ENCODE assay signal across 9 cellular contexts in genomic region chr9:76395381-76395780, GRCh38. TPM values are rescaled to one million over a fixed set of nuclear protein-coding genes. Genes with fewer than 3 reads are reported as not detected.
DNase-seq lines count a peak whose midpoint lies in the region; ATAC-seq, FAIRE-seq and TF ChIP-seq lines count a peak whose summit lies in the region.
"Had no signal": no experiment of that assay in that cellular context is flagged by ENCODE, and none has a peak within 500 bp of the region (broad histone marks: within the 10 kb centered on the region; RNA-seq: fewer than 3 reads in every experiment).

No MANE protein-coding gene starts in this region.

- H3K4me3 ChIP-seq in HepG2 (replicated peaks in 1 of 3; ENCODE audit: insufficient read depth in 1 of 3, low read depth in 2 of 3, low read length in 3 of 3) (peak overlapping the region; percentile 60 to 74 (median 70)), thoracic aorta (peak overlapping the region; percentile 98)

- TF ChIP-seq CTCF in activated CD8-positive, alpha-beta T cell treated with anti-CD3 and anti-CD28 coated beads for 36 hours (IDR thresholded peaks at IDR 0.05) = no peak
- TF ChIP-seq CTCF in HepG2 (CRISPR knock-in tag; IDR thresholded peaks at IDR 0.05) (no peak), thoracic aorta (IDR thresholded peaks at IDR 0.05) (no peak)

- H3K36me3 ChIP-seq in HepG2 (replicated peaks in 1 of 2; ENCODE audit: control insufficient read depth in 1 of 2, insufficient read depth in 2 of 2, low read length in 2 of 2) (no peaks in the 10 kb centered on the region), thoracic aorta (no peaks in the 10 kb centered on the region)

- H4K20me1 ChIP-seq in HepG2 (ENCODE audit: insufficient read depth, low read length) = no peaks in the 10 kb centered on the region

- peaks cover 2% of the 10 kb centered on the region for H3K9me3 Mint-ChIP-seq in activated CD4-positive, alpha-beta T cell treated with anti-CD3 and anti-CD28 coated beads, Interleukin-2, amount 10 ng/mL, durations not matched to agents 7 days and 5 days
- peaks cover 7% of the 10 kb centered on the region for H3K9me3 Mint-ChIP-seq in activated CD8-positive, alpha-beta T cell treated with anti-CD3 and anti-CD28 coated beads for 36 hours

- peaks cover 22% of the 10 kb centered on the region for H3K36me3 Mint-ChIP-seq in activated CD4-positive, alpha-beta T cell treated with anti-CD3 and anti-CD28 coated beads, Interleukin-2, amount 10 ng/mL, durations not matched to agents 7 days and 5 days (ENCODE audit: low read depth)
- H3K36me3 Mint-ChIP-seq in activated CD8-positive, alpha-beta T cell treated with anti-CD3 and anti-CD28 coated beads for 36 hours (ENCODE audit: low read depth) = peaks cover 23% of the 10 kb centered on the region

- DNase-seq in activated CD4-positive, alpha-beta T cell treated with anti-CD3 and anti-CD28 coated beads, Interleukin-2, amount 10 ng/mL, durations not matched to agents 7 days and 5 days = no peak
- no peak for DNase-seq in activated CD4-positive, alpha-beta T cell treated with anti-CD3 and anti-CD28 coated beads for 48 hours
- no peak for DNase-seq in activated CD8-positive, alpha-beta T cell treated with anti-CD3 and anti-CD28 coated beads for 36 hours
- DNase-seq in HepG2 (ENCODE audit: low spot score) (no peak), thoracic aorta (ENCODE audit: low spot score) (no peak), hypothalamus (lab: John Stamatoyannopoulos, UW) (no peak), COLO668 (lab: John Stamatoyannopoulos, UW; ENCODE audit: unreplicated experiment) (no peak)
- no peak for DNase-seq in stimulated activated CD4-positive, alpha-beta T cell treated with anti-CD3 and anti-CD28 coated beads, Interleukin-4, amount 100 ng/mL, for 24 hours
- DNase-seq: amniotic stem cell had no signal

- in situ Hi-C loops in HepG2 (cut with HindIII; ENCODE audit: extremely low pct_ligation_motif_present, low pct_unique_long_range_greater_than_20kb) = no loop called here

- no peak for TF ChIP-seq EP300 in HepG2 (IDR thresholded peaks at IDR 0.05; ENCODE audit: low read depth in 2 of 2, low read length in 2 of 2)
- TF ChIP-seq EP300 in HepG2 (CRISPR knock-in tag; IDR thresholded peaks at IDR 0.05; ENCODE audit: borderline replicate concordance) = no peak

- no peaks in the 10 kb centered on the region for H3K27me3 Mint-ChIP-seq in activated CD4-positive, alpha-beta T cell treated with anti-CD3 and anti-CD28 coated beads, Interleukin-2, amount 10 ng/mL, durations not matched to agents 7 days and 5 days
- H3K27me3 Mint-ChIP-seq in activated CD8-positive, alpha-beta T cell treated with anti-CD3 and anti-CD28 coated beads for 36 hours = no peaks in the 10 kb centered on the region

- peaks cover 39% of the 10 kb centered on the region for H3K4me1 Mint-ChIP-seq in activated CD4-positive, alpha-beta T cell treated with anti-CD3 and anti-CD28 coated beads, Interleukin-2, amount 10 ng/mL, durations not matched to agents 7 days and 5 days
- H3K4me1 Mint-ChIP-seq in activated CD8-positive, alpha-beta T cell treated with anti-CD3 and anti-CD28 coated beads for 36 hours (ENCODE audit: low read depth) = peaks cover 30% of the 10 kb centered on the region

- H3K27ac Mint-ChIP-seq in activated CD4-positive, alpha-beta T cell treated with anti-CD3 and anti-CD28 coated beads, Interleukin-2, amount 10 ng/mL, durations not matched to agents 7 days and 5 days = peak overlapping the region; percentile 78
- peak overlapping the region; percentile 59 for H3K27ac Mint-ChIP-seq in activated CD8-positive, alpha-beta T cell treated with anti-CD3 and anti-CD28 coated beads for 36 hours

- H3K4me3 Mint-ChIP-seq in activated CD4-positive, alpha-beta T cell treated with anti-CD3 and anti-CD28 coated beads, Interleukin-2, amount 10 ng/mL, durations not matched to agents 7 days and 5 days = peak overlapping the region; percentile 65
- H3K4me3 Mint-ChIP-seq in activated CD8-positive, alpha-beta T cell treated with anti-CD3 and anti-CD28 coated beads for 36 hours = peak overlapping the region; percentile 85

- H2AFZ ChIP-seq in HepG2 (ENCODE audit: low read length) = peak overlapping the region; percentile 46

- 36% methylated on average over 10 of the region's 10 CpGs for WGBS in HepG2 (ENCODE audit: low lambda C conversion rate)

- POLR2A ChIA-PET in activated CD4-positive, alpha-beta T cell treated with anti-CD3 and anti-CD28 coated beads, Interleukin-2, amount 10 ng/mL, durations not matched to agents 7 days and 5 days (lab: Charles Lee) = interaction anchor here (1.1 kb wide), 1 partner anchor 265 kb away, joined by 3 read pairs; no protein-coding TSS in a partner anchor
- POLR2A ChIA-PET in activated CD8-positive, alpha-beta T cell treated with anti-CD3 and anti-CD28 coated beads for 36 hours (lab: Charles Lee) = interaction anchor here (1.3 kb wide), 1 partner anchor 44 kb away, joined by 4 read pairs; no protein-coding TSS in a partner anchor
- POLR2A ChIA-PET in HepG2 (lab: Yijun Ruan, JAX) = interaction anchor here (0.9 to 2.4 kb wide), 7 partner anchors 10 to 1637 kb away, joined by 3 to 15 read pairs (median 7); partner anchors contain the start of genes NMRK1 and OSTF1

- H3K27ac ChIP-seq in HepG2 (ENCODE audit: extremely low read length, insufficient read depth, low read length) = peak overlapping the region; percentile 96
- H3K27ac ChIP-seq in thoracic aorta = peak overlapping the region; percentile 97 to 98

- BruUV-seq in HepG2 (replicated peaks; lab: Mats Ljungman, UMichigan) = no TSS peak

- H3K9me3 ChIP-seq in HepG2 (ENCODE audit: low read length) (no peaks in the 10 kb centered on the region), thoracic aorta (no peaks in the 10 kb centered on the region)

- FAIRE-seq in HepG2 (lab: Jason Lieb, UNC) = no peak

- CTCF ChIA-PET in activated CD4-positive, alpha-beta T cell treated with anti-CD3 and anti-CD28 coated beads, Interleukin-2, amount 10 ng/mL, durations not matched to agents 7 days and 5 days (lab: Charles Lee) = interaction anchor here (1.1 to 1.7 kb wide), 5 partner anchors 8 to 255 kb away, joined by 3 to 5 read pairs (median 4); partner anchors contain the start of gene GCNT1
- CTCF ChIA-PET in activated CD8-positive, alpha-beta T cell treated with anti-CD3 and anti-CD28 coated beads for 36 hours (lab: Charles Lee) = interaction anchor here (0.7 to 4.2 kb wide), 7 partner anchors 9 to 308 kb away, joined by 3 to 22 read pairs (median 11); no protein-coding TSS in a partner anchor
- CTCF ChIA-PET in HepG2 (lab: Yijun Ruan, JAX; ENCODE audit: low intra/inter-chr PET ratio, low total read pairs) = no interaction called here

- no peak for ATAC-seq in activated CD8-positive, alpha-beta T cell treated with anti-CD3 and anti-CD28 coated beads for 36 hours
- ATAC-seq in HepG2 (no peak), thoracic aorta (ENCODE audit: insufficient number of reproducible peaks, low FRiP score, low read depth) (no peak)

- H3K9ac ChIP-seq in HepG2 (ENCODE audit: insufficient read depth, low read depth, low read length) = peak overlapping the region; percentile 89

- peaks cover 24% of the 10 kb centered on the region for H3K79me2 ChIP-seq in HepG2 (ENCODE audit: insufficient read depth, low read length)

- TF ChIP-seq POLR2A in HepG2 (IDR thresholded peaks at IDR 0.05; ENCODE audit: insufficient read depth in 1 of 2, low read depth in 2 of 2, low read length in 2 of 2) = no peak

- intact Hi-C loops in activated CD8-positive, alpha-beta T cell treated with anti-CD3 and anti-CD28 coated beads for 36 hours (cut with micrococcal nuclease) = no loop called here
- intact Hi-C loops in HepG2 (cut with micrococcal nuclease; ENCODE audit: unreplicated experiment) = loop anchor here (2.0 kb wide), 1 partner anchor 63 kb away; the partner anchor contains the start of gene GCNT1

- no peak for TF ChIP-seq RAD21 in HepG2 (CRISPR knock-in tag; IDR thresholded peaks at IDR 0.05)

- H3K4me1 ChIP-seq in HepG2 (ENCODE audit: insufficient read depth, low read length) (peaks cover 40% of the 10 kb centered on the region), thoracic aorta (ENCODE audit: control insufficient read depth in 1 of 2, low read depth in 2 of 2) (peaks cover 7 to 18% of the 10 kb centered on the region in 2 donors)

- H3K27me3 ChIP-seq in HepG2 (ENCODE audit: control insufficient read depth in 1 of 2, insufficient read depth in 2 of 2, low read length in 2 of 2) (no peaks in the 10 kb centered on the region), thoracic aorta (replicated peaks; ENCODE audit: insufficient read depth) (no peaks in the 10 kb centered on the region)

- H3K4me2 ChIP-seq in HepG2 (ENCODE audit: low read depth, low read length) = peak overlapping the region; percentile 77

TF ChIP-seq in HepG2, 621 proteins besides CTCF, POLR2A, EP300 and RAD21 (continues in another document):
- TF ChIP-seq HNRNPK (IDR thresholded peaks at IDR 0.05; ENCODE audit: low read depth, low read length, poor library complexity, severe bottlenecking) = peak; percentile 39
- no peak for TF ChIP-seq ZFP36L2 (CRISPR knock-in tag; IDR thresholded peaks at IDR 0.05)

RNA-seq across cellular contexts. Expression of gene RFK, which starts 1.2 kb away (rescaled TPM):
- total RNA-seq in activated CD4-positive, alpha-beta T cell treated with anti-CD3 and anti-CD28 coated beads, Interleukin-2, amount 10 ng/mL, durations not matched to agents 7 days and 5 days = 10 to 100 TPM; 14.5 to 16.4 TPM
- 1 to 10 TPM; 6.4 to 9.3 TPM for total RNA-seq in activated CD8-positive, alpha-beta T cell treated with anti-CD3 and anti-CD28 coated beads for 36 hours
- total RNA-seq in HepG2 (2016; rRNA removed; fragmentation: Illumina TruSeq; extraction: Trizol) = 37.2 and 56.5 TPM in 2 replicates
- 7.6 and 10.1 TPM in 2 replicates for total RNA-seq in HepG2 (2016; cell fraction: cytosol; rRNA removed; fragmentation: Illumina TruSeq; extraction: Trizol; ENCODE audit: low read depth)
- 35.6 and 54.0 TPM in 2 replicates for total RNA-seq in HepG2 (2016; cell fraction: insoluble cytoplasmic fraction; rRNA removed; fragmentation: Illumina TruSeq; extraction: Trizol)
- total RNA-seq in HepG2 (2016; cell fraction: membrane; rRNA removed; fragmentation: Illumina TruSeq; extraction: Trizol) = 27.8 and 28.5 TPM in 2 replicates
- total RNA-seq in HepG2 (2016; cell fraction: nucleus; rRNA removed; fragmentation: Illumina TruSeq; extraction: Trizol) = 12.9 and 19.7 TPM in 2 replicates
- 15.5 and 18.2 TPM in 2 replicates for polyA plus RNA-seq in HepG2 (2011; rRNA removed)
- 7.6 and 12.8 TPM in 2 replicates for polyA plus RNA-seq in HepG2 (2011; cell fraction: cytosol; rRNA removed)
- polyA plus RNA-seq in HepG2 (2011; cell fraction: nucleus; rRNA removed) = 3.0 and 4.3 TPM in 2 replicates
- 23.4 and 28.5 TPM in 2 replicates for polyA plus RNA-seq in HepG2 (2012)
- 10.0 and 12.2 TPM in 2 replicates for polyA plus RNA-seq in HepG2 (2016; cell fraction: cytosol; fragmentation: Illumina TruSeq; extraction: Trizol; ENCODE audit: low read depth)
- polyA plus RNA-seq in HepG2 (2016; cell fraction: insoluble cytoplasmic fraction; fragmentation: Illumina TruSeq; extraction: Trizol; ENCODE audit: low read depth) = 51.8 and 54.0 TPM in 2 replicates
- 26.0 and 26.7 TPM in 2 replicates for polyA plus RNA-seq in HepG2 (2016; cell fraction: membrane; fragmentation: Illumina TruSeq; extraction: Trizol; ENCODE audit: low read depth)
- 20.2 and 24.4 TPM in 2 replicates for polyA plus RNA-seq in HepG2 (2016; cell fraction: nucleus; fragmentation: Illumina TruSeq; extraction: Trizol; ENCODE audit: insufficient read depth, low read depth)
- polyA minus RNA-seq in HepG2 (2011; rRNA and poly(A)+ RNA removed; ENCODE audit: low replicate concordance) = 4.2 and 5.1 TPM in 2 replicates
- 13.5 and 15.4 TPM in 2 replicates for polyA minus RNA-seq in HepG2 (2011; cell fraction: cytosol; rRNA and poly(A)+ RNA removed)
- polyA minus RNA-seq in HepG2 (2011; cell fraction: nucleus; rRNA and poly(A)+ RNA removed) = 8.2 and 11.7 TPM in 2 replicates
- total RNA-seq in thoracic aorta = 10 to 100 TPM; 21.6 to 33.4 TPM
